Comparison of ENCODE assay signal across 14 cellular contexts in the genomic region with DNA sequence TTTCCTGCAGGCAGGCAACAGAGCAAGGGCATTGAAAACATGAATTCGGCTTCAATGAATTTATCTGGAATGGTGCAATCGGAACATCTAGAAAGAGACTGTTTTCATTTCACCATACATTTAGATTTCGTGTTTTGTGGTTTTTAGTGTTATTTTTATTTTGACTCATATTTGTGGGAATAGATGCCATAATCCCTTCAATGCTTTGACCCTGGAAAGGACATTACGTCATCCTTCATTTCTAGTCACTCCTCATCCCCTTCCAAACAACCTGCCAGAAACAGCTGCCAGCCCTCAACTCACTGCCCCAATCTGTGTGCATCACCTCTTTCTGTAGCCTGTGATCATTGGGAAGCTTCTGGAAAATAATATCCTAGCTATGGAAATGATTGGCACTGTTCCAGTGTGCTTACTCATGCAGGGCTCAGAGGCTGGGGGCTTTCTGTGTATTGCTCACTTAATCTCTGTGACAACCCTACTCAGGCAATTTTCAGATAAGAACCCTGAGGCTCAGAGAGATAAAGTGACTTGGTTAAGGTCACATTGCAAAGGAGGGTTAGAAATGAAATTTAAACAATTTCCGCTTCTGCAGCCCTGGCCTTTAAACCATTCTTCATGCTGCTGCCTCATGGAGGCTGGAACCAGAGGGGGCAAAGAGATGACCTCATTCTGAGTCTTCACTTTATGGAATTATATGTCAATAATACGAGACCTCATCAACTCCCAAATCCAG. TPM values are rescaled to one million over a fixed set of nuclear protein-coding genes. Genes with fewer than 3 reads are reported as not detected.
A peak's percentile ranks its signal among the peaks of the same experiment; 100 is the strongest.
DNase-seq lines count a peak whose midpoint lies in the region; ATAC-seq and TF ChIP-seq lines count a peak whose summit lies in the region.
"Had no signal": no experiment of that assay in that cellular context is flagged by ENCODE, and none has a peak within 500 bp of the region (broad histone marks: within the 10 kb centered on the region; RNA-seq: fewer than 3 reads in every experiment).

No MANE protein-coding gene starts in this region.

- no peaks in the 10 kb centered on the region for H3K9me3 Mint-ChIP-seq in activated naive CD8-positive, alpha-beta T cell treated with anti-CD3 and anti-CD28 coated beads, Interleukin-2, amount 50 U/mL, for 24 hours
- no peaks in the 10 kb centered on the region for H3K9me3 Mint-ChIP-seq in activated naive CD8-positive, alpha-beta T cell treated with anti-CD3 and anti-CD28 coated beads for 36 hours
- H3K9me3 Mint-ChIP-seq: activated T-cell treated with anti-CD3 and anti-CD28 coated beads, Interleukin-2, amount 50 U/mL, for 4 hours; dendritic cell treated with granulocyte-macrophage colony-stimulating factor and Interleukin-4, amounts not matched to agents 40 ng/mL and 50 ng/mL, for 4 days; IgD-negative memory B cell; T-helper 2 cell treated with Interferon-gamma antibody and Interleukin-4, amounts not matched to agents 5 μg/mL and 100 μg/mL, for 36 hours had no signal

- H3K36me3 ChIP-seq in SJCRH30 = no peaks in the 10 kb centered on the region
- H3K36me3 ChIP-seq in fibroblast of lung (ENCODE audit: control insufficient read depth, insufficient read depth, low read length) = no peaks in the 10 kb centered on the region

- H3K27me3 ChIP-seq in SJCRH30 (no peaks in the 10 kb centered on the region), fibroblast of lung (ENCODE audit: control insufficient read depth, insufficient read depth, low read length) (no peaks in the 10 kb centered on the region)

- H3K4me1 Mint-ChIP-seq in activated naive CD8-positive, alpha-beta T cell treated with anti-CD3 and anti-CD28 coated beads, Interleukin-2, amount 50 U/mL, for 24 hours = peaks cover 7% of the 10 kb centered on the region
- H3K4me1 Mint-ChIP-seq in activated naive CD8-positive, alpha-beta T cell treated with anti-CD3 and anti-CD28 coated beads for 36 hours = no peaks in the 10 kb centered on the region

- peaks cover 21% of the 10 kb centered on the region for H3K4me1 ChIP-seq in SJCRH30
- H3K4me1 ChIP-seq in fibroblast of lung (ENCODE audit: control insufficient read depth, extremely low read depth, insufficient read depth, low read length) = peaks cover 9% of the 10 kb centered on the region

- no peak overlapping the region for H2AFZ ChIP-seq in fibroblast of lung (ENCODE audit: low read length)

- H4K20me1 ChIP-seq in fibroblast of lung (ENCODE audit: control insufficient read depth, extremely low read depth, insufficient read depth, low read length) = no peaks in the 10 kb centered on the region

- H3K4me2 ChIP-seq in fibroblast of lung (ENCODE audit: extremely low read depth, insufficient read depth, low read length) = peak overlapping the region; percentile 11

- H3K27me3 Mint-ChIP-seq in activated naive CD8-positive, alpha-beta T cell treated with anti-CD3 and anti-CD28 coated beads, Interleukin-2, amount 50 U/mL, for 24 hours = peaks cover 8% of the 10 kb centered on the region
- H3K27me3 Mint-ChIP-seq in activated naive CD8-positive, alpha-beta T cell treated with anti-CD3 and anti-CD28 coated beads for 36 hours = peaks cover 11% of the 10 kb centered on the region

- H3K27ac Mint-ChIP-seq in activated naive CD8-positive, alpha-beta T cell treated with anti-CD3 and anti-CD28 coated beads, Interleukin-2, amount 50 U/mL, for 24 hours = peak overlapping the region; percentile 8
- H3K27ac Mint-ChIP-seq in activated naive CD8-positive, alpha-beta T cell treated with anti-CD3 and anti-CD28 coated beads for 36 hours = no peak overlapping the region
- H3K27ac Mint-ChIP-seq: dendritic cell treated with granulocyte-macrophage colony-stimulating factor and Interleukin-4, amounts not matched to agents 40 ng/mL and 50 ng/mL, for 4 days; IgD-negative memory B cell; T-helper 2 cell treated with Interferon-gamma antibody and Interleukin-4, amounts not matched to agents 5 μg/mL and 100 μg/mL, for 36 hours had no signal

- no peak for DNase-seq in activated naive CD8-positive, alpha-beta T cell treated with anti-CD3 and anti-CD28 coated beads, Interleukin-2, amount 50 U/mL, for 24 hours
- no peak for DNase-seq in activated naive CD8-positive, alpha-beta T cell treated with anti-CD3 and anti-CD28 coated beads for 36 hours
- DNase-seq in SJCRH30 (peak; percentile 80 to 91), fibroblast of lung (ENCODE audit: low read depth in 2 of 2) (peak; percentile 98 to 100), smooth muscle cell of the brain vasculature (ENCODE audit: low read depth, low spot score) (peak; percentile 60), T-helper 1 cell (no peak), HPDE6-E6E7 (ENCODE audit: extremely low spot score) (no peak)
- DNase-seq: activated T-cell treated with anti-CD3 and anti-CD28 coated beads, Interleukin-2, amount 50 U/mL, for 4 hours; C1 segment of cervical spinal cord; NCI-H510A had no signal

- H3K36me3 Mint-ChIP-seq in activated naive CD8-positive, alpha-beta T cell treated with anti-CD3 and anti-CD28 coated beads, Interleukin-2, amount 50 U/mL, for 24 hours (ENCODE audit: low read depth) = no peaks in the 10 kb centered on the region
- no peaks in the 10 kb centered on the region for H3K36me3 Mint-ChIP-seq in activated naive CD8-positive, alpha-beta T cell treated with anti-CD3 and anti-CD28 coated beads for 36 hours

- H3K79me2 ChIP-seq in fibroblast of lung (ENCODE audit: control insufficient read depth, insufficient read depth, low read length) = no peaks in the 10 kb centered on the region

- H3K4me3 Mint-ChIP-seq in activated naive CD8-positive, alpha-beta T cell treated with anti-CD3 and anti-CD28 coated beads, Interleukin-2, amount 50 U/mL, for 24 hours = no peak overlapping the region
- no peak overlapping the region for H3K4me3 Mint-ChIP-seq in activated naive CD8-positive, alpha-beta T cell treated with anti-CD3 and anti-CD28 coated beads for 36 hours
- H3K4me3 Mint-ChIP-seq: activated T-cell treated with anti-CD3 and anti-CD28 coated beads, Interleukin-2, amount 50 U/mL, for 4 hours; dendritic cell treated with granulocyte-macrophage colony-stimulating factor and Interleukin-4, amounts not matched to agents 40 ng/mL and 50 ng/mL, for 4 days; IgD-negative memory B cell; T-helper 2 cell treated with Interferon-gamma antibody and Interleukin-4, amounts not matched to agents 5 μg/mL and 100 μg/mL, for 36 hours had no signal

- H3K4me3 ChIP-seq in SJCRH30 (no peak overlapping the region), fibroblast of lung (replicated peaks in 1 of 4; ENCODE audit: control extremely low read depth in 1 of 4, insufficient read depth in 1 of 4, low read depth in 3 of 4, low read length in 4 of 4) (no peak overlapping the region)

- no peak for ATAC-seq in activated naive CD8-positive, alpha-beta T cell treated with anti-CD3 and anti-CD28 coated beads, Interleukin-2, amount 50 U/mL, for 24 hours
- no peak for ATAC-seq in HG03520 (IDR thresholded peaks at IDR 0.05; ENCODE audit: unreplicated experiment)
- ATAC-seq: activated T-cell treated with anti-CD3 and anti-CD28 coated beads, Interleukin-2, amount 50 U/mL, for 4 hours had no signal

- 0 out of 2 replicates have a peak overlapping the region, but pooled peaks have one; percentile 4 for H3K27ac ChIP-seq in SJCRH30
- peak overlapping the region; percentile 14 for H3K27ac ChIP-seq in fibroblast of lung (ENCODE audit: insufficient read depth, low read length)

- TF ChIP-seq CTCF in fibroblast of lung (conservative IDR thresholded peaks at IDR 0.05 in 1 of 2, IDR thresholded peaks at IDR 0.05 in 1 of 2; ENCODE audit: low read depth in 1 of 2, low read length in 2 of 2) = no peak

- H3K9me3 ChIP-seq in SJCRH30 (replicated peaks) (no peaks in the 10 kb centered on the region), fibroblast of lung (ENCODE audit: control insufficient read depth, insufficient read depth, low read depth, low read length) (no peaks in the 10 kb centered on the region)

- H3K9ac ChIP-seq in fibroblast of lung (ENCODE audit: insufficient read depth, low read length) = no peak overlapping the region

RNA-seq across cellular contexts. Expression of gene KSR1, which starts 9.5 kb away (rescaled TPM):
- total RNA-seq in activated naive CD8-positive, alpha-beta T cell treated with anti-CD3 and anti-CD28 coated beads for 36 hours = 10 to 100 TPM; 58.9 to 62.5 TPM
- total RNA-seq in SJCRH30 (2014; rRNA removed; shearing (Covaris generic)) = 35.9 and 37.6 TPM in 2 replicates
- 7.4 and 10.1 TPM in 2 replicates for total RNA-seq in fibroblast of lung
- polyA plus RNA-seq in fibroblast of lung = 5.3 TPM in 2 replicates
- 6.0 and 7.1 TPM in 2 replicates for polyA plus RNA-seq in fibroblast of lung (2012)
- 27.0 and 27.1 TPM in 2 replicates for polyA minus RNA-seq in fibroblast of lung (ENCODE audit: low replicate concordance)

Comparison
In these comparisons a context has a peak if more than half of its experiments do, and no peak if none do; other contexts are left out.
1. DNase-seq: peak in SJCRH30 (2 of 2), fibroblast of lung (2 of 2) and smooth muscle cell of the brain vasculature (single experiment); none in activated naive CD8-positive, alpha-beta T cell treated with anti-CD3 and anti-CD28 coated beads, Interleukin-2, amount 50 U/mL, for 24 hours (single experiment), activated naive CD8-positive, alpha-beta T cell treated with anti-CD3 and anti-CD28 coated beads for 36 hours (single experiment), T-helper 1 cell (0 of 5) and HPDE6-E6E7 (single experiment).